Comparison of ENCODE assay signal across 25 cellular contexts in the genomic region with DNA sequence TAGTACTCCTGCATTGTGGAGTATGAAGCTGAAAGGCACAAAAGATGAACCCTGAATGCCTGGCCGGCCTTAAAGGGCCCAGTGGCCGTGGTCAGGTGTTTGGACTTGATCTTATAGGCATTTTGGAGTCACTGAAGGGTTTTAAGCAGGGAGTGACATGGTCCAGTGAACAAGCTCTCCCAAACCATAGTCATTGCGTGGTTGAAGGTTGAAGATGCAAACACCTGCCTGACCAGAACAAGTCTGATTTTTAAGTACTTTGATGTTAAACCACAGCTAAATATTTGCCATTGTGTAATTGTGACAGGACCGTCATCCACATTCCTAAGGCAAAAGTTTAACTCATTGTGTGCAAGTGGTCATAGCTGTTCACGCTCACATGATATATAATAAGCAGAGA. TPM values are rescaled to one million over a fixed set of nuclear protein-coding genes. Genes with fewer than 3 reads are reported as not detected.
DNase-seq lines count a peak whose midpoint lies in the region; ATAC-seq, FAIRE-seq and TF ChIP-seq lines count a peak whose summit lies in the region.
"Had no signal": no experiment of that assay in that cellular context is flagged by ENCODE, and none has a peak within 500 bp of the region (broad histone marks: within the 10 kb centered on the region; RNA-seq: fewer than 3 reads in every experiment).

No MANE protein-coding gene starts in this region.

- H3K9me2 ChIP-seq in PC-3 (replicated peaks; ENCODE audit: low read length), result no peaks in the 10 kb centered on the region

- CTCF ChIA-PET in HepG2 (lab: Yijun Ruan, JAX; ENCODE audit: low intra/inter-chr PET ratio, low total read pairs), result no interaction called here
- CTCF ChIA-PET in PC-3 (lab: Charles Lee), result no interaction called here

- no peak for TF ChIP-seq POLR2A in HepG2 (IDR thresholded peaks at IDR 0.05; ENCODE audit: insufficient read depth in 1 of 2, low read depth in 2 of 2, low read length in 2 of 2)
- TF ChIP-seq POLR2A in right lobe of liver (IDR thresholded peaks at IDR 0.05), result no peak
- TF ChIP-seq POLR2A in transverse colon (IDR thresholded peaks at IDR 0.05), result no peak

- H3K4me1 ChIP-seq in HepG2 (ENCODE audit: insufficient read depth, low read length) (peaks cover 11% of the 10 kb centered on the region), right lobe of liver (peaks cover 0 to 15% (median 0%) of the 10 kb centered on the region in 4 donors), PC-3 (ENCODE audit: insufficient read depth, low read length) (peaks cover 5% of the 10 kb centered on the region; the same call in 1 of the 2 replicates), transverse colon (peaks cover 0 to 6% (median 5%) of the 10 kb centered on the region in 4 donors)

- H3K36me3 ChIP-seq in HepG2 (replicated peaks in 1 of 2; ENCODE audit: control insufficient read depth in 1 of 2, insufficient read depth in 2 of 2, low read length in 2 of 2), result no peaks in the 10 kb centered on the region
- H3K36me3 ChIP-seq in right lobe of liver, result no peaks in the 10 kb centered on the region
- H3K36me3 ChIP-seq in PC-3 (ENCODE audit: low read depth, low read length), result no peaks in the 10 kb centered on the region
- no peaks in the 10 kb centered on the region for H3K36me3 ChIP-seq in transverse colon
- H3K36me3 ChIP-seq: Peyer's patch had no signal

- in situ Hi-C loops in HepG2 (cut with HindIII; ENCODE audit: extremely low pct_ligation_motif_present, low pct_unique_long_range_greater_than_20kb) (loop anchor here (5.0 to 10.0 kb wide), 3 partner anchors 90 to 760 kb away; no protein-coding TSS in a partner anchor), transverse colon (cut with MboI; ENCODE audit: low pct_ligation_motif_present in 1 of 4, low pct_unique_long_range_greater_than_20kb in 1 of 4, low sequenced_read_pairs in 3 of 4) (no loop called here)

- H4K20me1 ChIP-seq in HepG2 (ENCODE audit: insufficient read depth, low read length) (no peaks in the 10 kb centered on the region), PC-3 (ENCODE audit: low read length) (no peaks in the 10 kb centered on the region)

- H3K9ac ChIP-seq in HepG2 (ENCODE audit: insufficient read depth, low read depth, low read length) (no peak overlapping the region), PC-3 (ENCODE audit: low read length) (no peak overlapping the region)
- H3K9ac ChIP-seq: GM23248 had no signal

- no peaks in the 10 kb centered on the region for H3F3A ChIP-seq in PC-3 (ENCODE audit: low read length, unreplicated experiment)

- H2AFZ ChIP-seq in HepG2 (ENCODE audit: low read length) (no peak overlapping the region), PC-3 (ENCODE audit: low read length) (no peak overlapping the region)
- H2AFZ ChIP-seq: GM23248 had no signal

- no peaks in the 10 kb centered on the region for H3K36me3 Mint-ChIP-seq in mesothelial cell of epicardium

- H3K4me2 ChIP-seq in HepG2 (ENCODE audit: low read depth, low read length) (no peak overlapping the region), PC-3 (ENCODE audit: low read length) (no peak overlapping the region)

- H3K27me3 ChIP-seq in HepG2 (ENCODE audit: control insufficient read depth in 1 of 2, insufficient read depth in 2 of 2, low read length in 2 of 2), result peaks cover 2 to 5% of the 10 kb centered on the region in 2 experiments; a peak in 1 of 5 replicates
- H3K27me3 ChIP-seq in right lobe of liver, result peaks cover 0 to 3% of the 10 kb centered on the region in 2 donors
- no peaks in the 10 kb centered on the region for H3K27me3 ChIP-seq in PC-3 (ENCODE audit: low read length)
- peaks cover 18% of the 10 kb centered on the region for H3K27me3 ChIP-seq in transverse colon
- H3K27me3 ChIP-seq: Peyer's patch had no signal

- POLR2A ChIA-PET in HepG2 (lab: Yijun Ruan, JAX), result interaction anchor here (0.5 kb wide), 1 partner anchor 191 kb away, joined by 3 read pairs; no protein-coding TSS in a partner anchor
- POLR2A ChIA-PET in PC-3 (lab: Charles Lee; ENCODE audit: unreplicated experiment), result no interaction called here

- intact Hi-C loops in HepG2 (cut with micrococcal nuclease; ENCODE audit: unreplicated experiment), result loop anchor here (5.0 kb wide), 1 partner anchor 738 kb away; no protein-coding TSS in a partner anchor
- intact Hi-C loops in right lobe of liver (cut with DNase I), result no loop called here
- intact Hi-C loops in PC-3 (cut with micrococcal nuclease), result loop anchor here (5.0 kb wide), 1 partner anchor 57 kb away; no protein-coding TSS in a partner anchor
- intact Hi-C loops in transverse colon (cut with DNase I; ENCODE audit: low total_unique reads), result no loop called here

- H3K79me2 ChIP-seq in HepG2 (ENCODE audit: insufficient read depth, low read length) (no peaks in the 10 kb centered on the region), PC-3 (ENCODE audit: low read length) (no peaks in the 10 kb centered on the region)

- no peaks in the 10 kb centered on the region for H3K9me3 ChIP-seq in HepG2 (ENCODE audit: low read length)
- no peaks in the 10 kb centered on the region for H3K9me3 ChIP-seq in right lobe of liver
- H3K9me3 ChIP-seq in PC-3 (ENCODE audit: low read length), result no peaks in the 10 kb centered on the region
- no peaks in the 10 kb centered on the region for H3K9me3 ChIP-seq in transverse colon
- H3K9me3 ChIP-seq: Peyer's patch had no signal

- peaks cover 8% of the 10 kb centered on the region for H3K4me1 Mint-ChIP-seq in mesothelial cell of epicardium

- ATAC-seq in HepG2 (no peak; the same call in 2 of the 3 replicates), right lobe of liver (no peak), PC-3 (no peak)
- ATAC-seq: GM12878 had no signal

- BruUV-seq in HepG2 (replicated peaks; lab: Mats Ljungman, UMichigan) (no TSS peak), PC-3 (replicated peaks; lab: Mats Ljungman, UMichigan) (no TSS peak)

- DNase-seq in HepG2 (ENCODE audit: low spot score) (peak; percentile 46), right lobe of liver (no peak), PC-3 (peak; percentile 41), kidney glomerular epithelial cell (lab: John Stamatoyannopoulos, UW) (peak; percentile 54), mesothelial cell of epicardium (ENCODE audit: low spot score in 2 of 2, unreplicated experiment in 2 of 2) (no peak), transverse colon (no peak), frontal cortex (ENCODE audit: low spot score in 2 of 2) (no peak)
- no peak for DNase-seq in stimulated activated CD4-positive, alpha-beta T cell treated with anti-CD3 and anti-CD28 coated beads, Interleukin-2, amount 100 ng/mL, for 24 hours
- DNase-seq: AML-193, COR-L47, DND-41, GDM1, GM23248, HCEC 1CT, MV-4-11, NCI-H2029, NCI-H2171, NCI-H446, NCI-H82, Peyer's patch, Right ventricle myocardium superior had no signal

- H3K9me3 Mint-ChIP-seq in mesothelial cell of epicardium, result peaks cover 4% of the 10 kb centered on the region

- 0% methylated on average over 5 of the region's 5 CpGs for WGBS in HepG2 (ENCODE audit: low lambda C conversion rate)
- WGBS in right lobe of liver (ENCODE audit: insufficient coverage, low coverage, low lambda C conversion rate, missing lambda C conversion rate), result 33% methylated on average over 5 of the region's 5 CpGs
- 45 to 50% methylated on average over 5 of the region's 5 CpGs for WGBS in transverse colon (ENCODE audit: low coverage in 1 of 2), 2 donors

- peaks cover 66% of the 10 kb centered on the region for H3K27me3 Mint-ChIP-seq in mesothelial cell of epicardium (ENCODE audit: low read depth)

- FAIRE-seq in HepG2 (lab: Jason Lieb, UNC), result peak; percentile 56
- no peak for FAIRE-seq in frontal cortex (lab: Jason Lieb, UNC)
- FAIRE-seq: A204.1, GM12878 had no signal

- TF ChIP-seq CTCF in HepG2 (CRISPR knock-in tag; IDR thresholded peaks at IDR 0.05) (no peak), right lobe of liver (IDR thresholded peaks at IDR 0.05) (no peak), PC-3 (conservative IDR thresholded peaks at IDR 0.05; ENCODE audit: low read depth, low read length) (no peak), mesothelial cell of epicardium (IDR thresholded peaks at IDR 0.05; ENCODE audit: unreplicated experiment) (no peak), transverse colon (IDR thresholded peaks at IDR 0.05) (no peak)

- TF ChIP-seq EP300 in HepG2 (IDR thresholded peaks at IDR 0.05; ENCODE audit: low read depth in 2 of 2, low read length in 2 of 2) (no peak), HepG2 (CRISPR knock-in tag; IDR thresholded peaks at IDR 0.05; ENCODE audit: borderline replicate concordance) (no peak), transverse colon (IDR thresholded peaks at IDR 0.05; ENCODE audit: low read depth) (no peak)

- H3K27ac ChIP-seq in HepG2 (ENCODE audit: extremely low read length, insufficient read depth, low read length) (no peak overlapping the region), right lobe of liver (no peak overlapping the region), PC-3 (ENCODE audit: low read length) (no peak overlapping the region), transverse colon (no peak overlapping the region)
- H3K27ac ChIP-seq: GM23248, Peyer's patch, SK-N-MC had no signal

- no peak overlapping the region for H3K27ac Mint-ChIP-seq in mesothelial cell of epicardium

- no peak for TF ChIP-seq RAD21 in HepG2 (CRISPR knock-in tag; IDR thresholded peaks at IDR 0.05)

- H3K4me3 Mint-ChIP-seq in mesothelial cell of epicardium, result no peak overlapping the region
- H3K4me3 Mint-ChIP-seq: CD14-positive monocyte had no signal

- H3K4me3 ChIP-seq in HepG2 (replicated peaks in 1 of 3; ENCODE audit: insufficient read depth in 1 of 3, low read depth in 2 of 3, low read length in 3 of 3), result no peak overlapping the region
- H3K4me3 ChIP-seq in right lobe of liver, result no peak overlapping the region
- no peak overlapping the region for H3K4me3 ChIP-seq in PC-3 (ENCODE audit: low read length)
- H3K4me3 ChIP-seq in transverse colon, result no peak overlapping the region
- H3K4me3 ChIP-seq: GM12878, GM23248, Peyer's patch, SK-N-MC had no signal

RNA-seq across cellular contexts. Expression of a gene that starts 3.3 kb away (rescaled TPM):
- total RNA-seq in HepG2 (2016; rRNA removed; fragmentation: Illumina TruSeq; extraction: Trizol) (not detected in 2 replicates), right lobe of liver (under 1 TPM in 2 of 6 experiments, not detected in 4; 0.05 to 0.07 TPM), PC-3 (2014; rRNA removed) (1.1 TPM in 2 replicates), mesothelial cell of epicardium (0.69 to 0.96 TPM (median 0.81 TPM) in 3 replicates), transverse colon (1 to 10 TPM in 1 of 4 donors, under 1 TPM in 3; 0.37 to 1.1 (median 0.64) TPM), frontal cortex (57.5 TPM)
- not detected in 2 replicates for total RNA-seq in HepG2 (2016; cell fraction: cytosol; rRNA removed; fragmentation: Illumina TruSeq; extraction: Trizol; ENCODE audit: low read depth)
- total RNA-seq in HepG2 (2016; cell fraction: insoluble cytoplasmic fraction; rRNA removed; fragmentation: Illumina TruSeq; extraction: Trizol), result not detected in 2 replicates
- not detected in 2 replicates for total RNA-seq in HepG2 (2016; cell fraction: membrane; rRNA removed; fragmentation: Illumina TruSeq; extraction: Trizol)
- not detected in 2 replicates for total RNA-seq in HepG2 (2016; cell fraction: nucleus; rRNA removed; fragmentation: Illumina TruSeq; extraction: Trizol)
- not detected in 2 replicates for polyA plus RNA-seq in HepG2 (2011; rRNA removed)
- polyA plus RNA-seq in HepG2 (2011; cell fraction: cytosol; rRNA removed), result not detected in 2 replicates
- not detected in 2 replicates for polyA plus RNA-seq in HepG2 (2011; cell fraction: nucleus; rRNA removed)
- polyA plus RNA-seq in HepG2 (2012), result not detected in 2 replicates
- polyA plus RNA-seq in HepG2 (2016; cell fraction: cytosol; fragmentation: Illumina TruSeq; extraction: Trizol; ENCODE audit: low read depth), result not detected in 2 replicates
- polyA plus RNA-seq in HepG2 (2016; cell fraction: insoluble cytoplasmic fraction; fragmentation: Illumina TruSeq; extraction: Trizol; ENCODE audit: low read depth), result not detected in 2 replicates
- polyA plus RNA-seq in HepG2 (2016; cell fraction: membrane; fragmentation: Illumina TruSeq; extraction: Trizol; ENCODE audit: low read depth), result not detected in 2 replicates
- not detected in 2 replicates for polyA plus RNA-seq in HepG2 (2016; cell fraction: nucleus; fragmentation: Illumina TruSeq; extraction: Trizol; ENCODE audit: insufficient read depth, low read depth)
- not detected in 2 replicates for polyA minus RNA-seq in HepG2 (2011; rRNA and poly(A)+ RNA removed; ENCODE audit: low replicate concordance)
- not detected in 2 replicates for polyA minus RNA-seq in HepG2 (2011; cell fraction: cytosol; rRNA and poly(A)+ RNA removed)
- polyA minus RNA-seq in HepG2 (2011; cell fraction: nucleus; rRNA and poly(A)+ RNA removed), result not detected in 2 replicates

RNA-seq across cellular contexts. Expression of a gene that starts 35.3 kb away (rescaled TPM):
- total RNA-seq in HepG2 (2016; rRNA removed; fragmentation: Illumina TruSeq; extraction: Trizol) (not detected in 2 replicates), right lobe of liver (under 1 TPM in 1 of 6 experiments, not detected in 5; 0.20 TPM), PC-3 (2014; rRNA removed) (not detected in 2 replicates), mesothelial cell of epicardium (13.9 to 18.0 TPM (median 16.9 TPM) in 3 replicates), transverse colon (1 to 10 TPM in 1 of 4 donors, under 1 TPM in 1, not detected in 2; 0.79 to 1.8 TPM), frontal cortex (0.82 TPM)
- total RNA-seq in HepG2 (2016; cell fraction: cytosol; rRNA removed; fragmentation: Illumina TruSeq; extraction: Trizol; ENCODE audit: low read depth), result not detected in 2 replicates
- total RNA-seq in HepG2 (2016; cell fraction: insoluble cytoplasmic fraction; rRNA removed; fragmentation: Illumina TruSeq; extraction: Trizol), result not detected in 2 replicates
- total RNA-seq in HepG2 (2016; cell fraction: membrane; rRNA removed; fragmentation: Illumina TruSeq; extraction: Trizol), result not detected in 2 replicates
- total RNA-seq in HepG2 (2016; cell fraction: nucleus; rRNA removed; fragmentation: Illumina TruSeq; extraction: Trizol), result not detected in 2 replicates
- not detected in 2 replicates for polyA plus RNA-seq in HepG2 (2011; rRNA removed)
- not detected in 2 replicates for polyA plus RNA-seq in HepG2 (2011; cell fraction: cytosol; rRNA removed)
- not detected in 2 replicates for polyA plus RNA-seq in HepG2 (2011; cell fraction: nucleus; rRNA removed)
- polyA plus RNA-seq in HepG2 (2012), result not detected in 2 replicates
- not detected in 2 replicates for polyA plus RNA-seq in HepG2 (2016; cell fraction: cytosol; fragmentation: Illumina TruSeq; extraction: Trizol; ENCODE audit: low read depth)
- polyA plus RNA-seq in HepG2 (2016; cell fraction: insoluble cytoplasmic fraction; fragmentation: Illumina TruSeq; extraction: Trizol; ENCODE audit: low read depth), result not detected in 2 replicates
- polyA plus RNA-seq in HepG2 (2016; cell fraction: membrane; fragmentation: Illumina TruSeq; extraction: Trizol; ENCODE audit: low read depth), result not detected in 2 replicates
- polyA plus RNA-seq in HepG2 (2016; cell fraction: nucleus; fragmentation: Illumina TruSeq; extraction: Trizol; ENCODE audit: insufficient read depth, low read depth), result not detected in 2 replicates
- not detected in 2 replicates for polyA minus RNA-seq in HepG2 (2011; rRNA and poly(A)+ RNA removed; ENCODE audit: low replicate concordance)
- not detected in 2 replicates for polyA minus RNA-seq in HepG2 (2011; cell fraction: cytosol; rRNA and poly(A)+ RNA removed)
- polyA minus RNA-seq in HepG2 (2011; cell fraction: nucleus; rRNA and poly(A)+ RNA removed), result not detected in 2 replicates
- total RNA-seq: GM12878, GM23248, Right ventricle myocardium superior had no signal
- polyA plus RNA-seq: GM12878 had no signal

Comparison
In these comparisons a context has a peak if more than half of its experiments do, and no peak if none do; other contexts are left out.
1. DNase-seq: peak in HepG2 (single experiment), PC-3 (single experiment) and kidney glomerular epithelial cell (single experiment); none in right lobe of liver (0 of 3), stimulated activated CD4-positive, alpha-beta T cell treated with anti-CD3 and anti-CD28 coated beads, Interleukin-2, amount 100 ng/mL, for 24 hours (0 of 2), mesothelial cell of epicardium (0 of 2), transverse colon (single experiment) and frontal cortex (0 of 2).
2. intact Hi-C loops: an anchor here in HepG2 (5.0 kb wide) and PC-3 (5.0 kb wide); none called in right lobe of liver and transverse colon.
3. RNA of a gene that starts 3.3 kb away (total RNA-seq): 57.5 TPM in frontal cortex (single experiment); 1.1 TPM in PC-3, 0.69 to 0.96 TPM in mesothelial cell of epicardium, 0.37 to 1.1 TPM in transverse colon, 0.05 to 0.07 TPM in right lobe of liver and not detected in HepG2; every median in the first group is over 10 times any median in the second.